In genomic region chr12:26689281-26689841, GRCh38 we compare ENCODE assay signal across 24 cellular contexts.
"Had no signal": no experiment of that assay in that cellular context is flagged by ENCODE, and none has a peak within 500 bp of the region (broad histone marks: within the 10 kb centered on the region; RNA-seq: fewer than 3 reads in every experiment).

No MANE protein-coding gene starts in this region.

- H3K27ac Mint-ChIP-seq: activated B cell treated with CpG ODN at 0.5 μM for 24 hours; activated CD4-positive, alpha-beta memory T cell treated with anti-CD3 and anti-CD28 coated beads for 36 hours; activated naive CD8-positive, alpha-beta T cell treated with anti-CD3 and anti-CD28 coated beads, Interleukin-2, amount 10 ng/mL, durations not matched to agents 7 days and 5 days; activated T-helper 1 cell treated with anti-CD3 and anti-CD28 coated beads, Interleukin-12 subunit alpha, Interleukin-12 subunit beta, Interleukin-2, Interleukin-4 antibody, amounts not matched to agents 30 ng/mL and 10 ng/mL and 1 ng/mL, durations not matched to agents 14 hours and 24 hours and 36 hours; immature natural killer cell; nephron; stimulated activated effector memory CD8-positive, alpha-beta T cell treated with anti-CD3 and anti-CD28 coated beads, Interleukin-12 subunit alpha, Interleukin-12 subunit beta, amount 100 ng/mL, for 72 hours; T-helper 2 cell treated with Interferon-gamma antibody and Interleukin-4, amounts not matched to agents 5 μg/mL and 100 μg/mL, for 36 hours had no signal

- H3K9me3 Mint-ChIP-seq: activated B cell treated with CpG ODN at 0.5 μM for 24 hours; activated CD4-positive, alpha-beta memory T cell treated with anti-CD3 and anti-CD28 coated beads for 36 hours; activated T-helper 1 cell treated with anti-CD3 and anti-CD28 coated beads, Interleukin-12 subunit alpha, Interleukin-12 subunit beta, Interleukin-2, Interleukin-4 antibody, amounts not matched to agents 30 ng/mL and 10 ng/mL and 1 ng/mL, durations not matched to agents 14 hours and 24 hours and 36 hours; immature natural killer cell; stimulated activated effector memory CD8-positive, alpha-beta T cell treated with anti-CD3 and anti-CD28 coated beads, Interleukin-12 subunit alpha, Interleukin-12 subunit beta, amount 100 ng/mL, for 72 hours; T-helper 2 cell treated with Interferon-gamma antibody and Interleukin-4, amounts not matched to agents 5 μg/mL and 100 μg/mL, for 36 hours had no signal

- H3K27me3 ChIP-seq: body of pancreas, colonic mucosa, esophagus muscularis mucosa, gastroesophageal sphincter, heart left ventricle, stomach, upper lobe of left lung had no signal

- H3K4me3 Mint-ChIP-seq: activated B cell treated with CpG ODN at 0.5 μM for 24 hours; activated CD4-positive, alpha-beta memory T cell treated with anti-CD3 and anti-CD28 coated beads for 36 hours; activated naive CD8-positive, alpha-beta T cell treated with anti-CD3 and anti-CD28 coated beads, Interleukin-2, amount 10 ng/mL, durations not matched to agents 7 days and 5 days; activated T-helper 1 cell treated with anti-CD3 and anti-CD28 coated beads, Interleukin-12 subunit alpha, Interleukin-12 subunit beta, Interleukin-2, Interleukin-4 antibody, amounts not matched to agents 30 ng/mL and 10 ng/mL and 1 ng/mL, durations not matched to agents 14 hours and 24 hours and 36 hours; immature natural killer cell; mesothelial cell of epicardium; nephron; stimulated activated effector memory CD8-positive, alpha-beta T cell treated with anti-CD3 and anti-CD28 coated beads, Interleukin-12 subunit alpha, Interleukin-12 subunit beta, amount 100 ng/mL, for 72 hours; T-helper 2 cell treated with Interferon-gamma antibody and Interleukin-4, amounts not matched to agents 5 μg/mL and 100 μg/mL, for 36 hours had no signal

- ATAC-seq: body of pancreas; gastroesophageal sphincter; heart left ventricle; sciatic nerve; stimulated activated effector memory CD8-positive, alpha-beta T cell treated with anti-CD3 and anti-CD28 coated beads, Interleukin-12 subunit alpha, Interleukin-12 subunit beta, amount 100 ng/mL, for 72 hours had no signal

- FAIRE-seq: endometrium had no signal

- H3K27ac ChIP-seq: body of pancreas, colonic mucosa, esophagus muscularis mucosa, gastroesophageal sphincter, heart left ventricle, parathyroid adenoma, stomach, upper lobe of left lung had no signal

- H3K9me3 ChIP-seq: body of pancreas, colonic mucosa, esophagus muscularis mucosa, gastroesophageal sphincter, heart left ventricle, stomach, upper lobe of left lung had no signal

- H3K79me2 ChIP-seq: parathyroid adenoma had no signal

- H3K4me1 Mint-ChIP-seq: activated B cell treated with CpG ODN at 0.5 μM for 24 hours; activated naive CD8-positive, alpha-beta T cell treated with anti-CD3 and anti-CD28 coated beads, Interleukin-2, amount 10 ng/mL, durations not matched to agents 7 days and 5 days; immature natural killer cell had no signal

- H3K4me1 ChIP-seq: body of pancreas, colonic mucosa, heart left ventricle, parathyroid adenoma, stomach, upper lobe of left lung had no signal

- H3K27me3 Mint-ChIP-seq: activated B cell treated with CpG ODN at 0.5 μM for 24 hours; activated CD4-positive, alpha-beta memory T cell treated with anti-CD3 and anti-CD28 coated beads for 36 hours; activated naive CD8-positive, alpha-beta T cell treated with anti-CD3 and anti-CD28 coated beads, Interleukin-2, amount 10 ng/mL, durations not matched to agents 7 days and 5 days had no signal

- H3K4me3 ChIP-seq: body of pancreas, colonic mucosa, esophagus muscularis mucosa, gastroesophageal sphincter, heart left ventricle, stomach, upper lobe of left lung had no signal

- H3K36me3 ChIP-seq: colonic mucosa had no signal

- H3K9ac ChIP-seq: parathyroid adenoma had no signal

- DNase-seq: activated B cell treated with CpG ODN at 0.5 μM for 24 hours; activated CD4-positive, alpha-beta memory T cell treated with anti-CD3 and anti-CD28 coated beads for 36 hours; activated CD4-positive, alpha-beta T cell treated with anti-CD3 and anti-CD28 coated beads for 4 hours; activated naive CD8-positive, alpha-beta T cell treated with anti-CD3 and anti-CD28 coated beads, Interleukin-2, amount 10 ng/mL, durations not matched to agents 7 days and 5 days; activated T-cell treated with anti-CD3 and anti-CD28 coated beads for 4 hours; amygdala; body of pancreas; central memory CD4-positive, alpha-beta T cell; colonic mucosa; heart left ventricle; immature natural killer cell; stimulated activated CD4-positive, alpha-beta T cell treated with anti-CD3 and anti-CD28 coated beads, Interleukin-4, amount 100 ng/mL, for 24 hours; stomach; upper lobe of left lung had no signal

- H2AFZ ChIP-seq: parathyroid adenoma had no signal
